16 cellular contexts compared by ENCODE assay signal in genomic region chr3:149816326-149816725, GRCh38. TPM values are rescaled to one million over a fixed set of nuclear protein-coding genes. Genes with fewer than 3 reads are reported as not detected.
DNase-seq lines count a peak whose midpoint lies in the region; ATAC-seq and TF ChIP-seq lines count a peak whose summit lies in the region.
"Had no signal": no experiment of that assay in that cellular context is flagged by ENCODE, and none has a peak within 500 bp of the region (broad histone marks: within the 10 kb centered on the region; RNA-seq: fewer than 3 reads in every experiment).

No MANE protein-coding gene starts in this region.

- H3K4me1 ChIP-seq in left ventricle myocardium inferior (peaks cover 59% of the 10 kb centered on the region), mononuclear cell (ENCODE audit: insufficient read depth, low read length) (peaks cover 53% of the 10 kb centered on the region), upper lobe of right lung (peaks cover 42% of the 10 kb centered on the region)

- DNase-seq in left ventricle myocardium inferior = no peak
- no peak for DNase-seq in left cardiac atrium
- no peak for DNase-seq in caudate nucleus (lab: John Stamatoyannopoulos, UW)
- no peak for DNase-seq in upper lobe of right lung
- DNase-seq in head of caudate nucleus = no peak
- no peak for DNase-seq in activated effector memory CD4-positive, alpha-beta T cell treated with Interleukin-2 at 50 U/mL for 16 hours
- DNase-seq: Caco-2, GDM1, midbrain, NCI-H1092, SHP77 had no signal

- intact Hi-C loops in left ventricle myocardium inferior (cut with micrococcal nuclease) (no loop called here), left cardiac atrium (cut with DNase I) (no loop called here), upper lobe of right lung (cut with DNase I) (no loop called here), head of caudate nucleus (cut with DNase I) (loop anchor here (10.0 kb wide), 1 partner anchor 148 kb away; no protein-coding TSS in a partner anchor)

- no peaks in the 10 kb centered on the region for H3K9me3 ChIP-seq in left ventricle myocardium inferior (replicated peaks)
- no peaks in the 10 kb centered on the region for H3K9me3 ChIP-seq in mononuclear cell (ENCODE audit: low read depth, low read length)
- no peaks in the 10 kb centered on the region for H3K9me3 ChIP-seq in upper lobe of right lung
- H3K9me3 ChIP-seq: Caco-2 had no signal

- TF ChIP-seq CTCF in left ventricle myocardium inferior (IDR thresholded peaks at IDR 0.05; ENCODE audit: borderline replicate concordance) (no peak), upper lobe of right lung (IDR thresholded peaks at IDR 0.05) (no peak)

- H3K4me3 ChIP-seq in left ventricle myocardium inferior (peak overlapping the region; percentile 88), mononuclear cell (ENCODE audit: low read length) (peak overlapping the region; percentile 8), upper lobe of right lung (peak overlapping the region; percentile 82)

- peak overlapping the region; percentile 42 for H3K27ac ChIP-seq in left ventricle myocardium inferior (replicated peaks)
- peak overlapping the region; percentile 14 for H3K27ac ChIP-seq in caudate nucleus (ENCODE audit: low read depth, low read length)
- H3K27ac ChIP-seq in upper lobe of right lung = peak overlapping the region; percentile 47

- ATAC-seq in left cardiac atrium (no peak), upper lobe of right lung (no peak), GM21381 (IDR thresholded peaks at IDR 0.05; ENCODE audit: unreplicated experiment) (no peak)

- no peaks in the 10 kb centered on the region for H3K27me3 ChIP-seq in left ventricle myocardium inferior (ENCODE audit: low read depth)
- H3K27me3 ChIP-seq in mononuclear cell (ENCODE audit: insufficient read depth, low read length) = no peaks in the 10 kb centered on the region
- H3K27me3 ChIP-seq in upper lobe of right lung = no peaks in the 10 kb centered on the region

- H3K36me3 ChIP-seq in left ventricle myocardium inferior (no peaks in the 10 kb centered on the region), upper lobe of right lung (no peaks in the 10 kb centered on the region)

RNA-seq across cellular contexts. Expression of gene RNF13, which starts 3.3 kb away (rescaled TPM):
- 47.7 TPM for total RNA-seq in left ventricle myocardium inferior
- total RNA-seq in left cardiac atrium = 10 to 100 TPM; 60.3 to 62.2 TPM
- 170 TPM for total RNA-seq in mononuclear cell
- total RNA-seq in upper lobe of right lung = 136 TPM

RNA-seq across cellular contexts. Expression of gene ANKUB1, which starts 24.0 kb away (rescaled TPM):
- not detected for total RNA-seq in left ventricle myocardium inferior
- not detected for total RNA-seq in left cardiac atrium
- not detected for total RNA-seq in mononuclear cell
- total RNA-seq in upper lobe of right lung = not detected
- total RNA-seq: A673, Caco-2, fibroblast of villous mesenchyme, posterior vena cava had no signal

Comparison
In these comparisons a context has a peak if more than half of its experiments do, and no peak if none do; other contexts are left out.
1. H3K4me3 ChIP-seq: peak in every context shown above with its lines; median percentile 88 in left ventricle myocardium inferior; 82 in upper lobe of right lung; 8 in mononuclear cell.